22 cellular contexts compared by ENCODE assay signal in genomic region chr13:20375871-20376270, GRCh38.
DNase-seq lines count a peak whose midpoint lies in the region; ATAC-seq and TF ChIP-seq lines count a peak whose summit lies in the region.
"Had no signal": no experiment of that assay in that cellular context is flagged by ENCODE, and none has a peak within 500 bp of the region (broad histone marks: within the 10 kb centered on the region; RNA-seq: fewer than 3 reads in every experiment).

No MANE protein-coding gene starts in this region.

- no peak overlapping the region for H2AK5ac ChIP-seq in trophoblast cell (ENCODE audit: low read length)

- no peak overlapping the region for H3K27ac ChIP-seq in right atrium auricular region
- H3K27ac ChIP-seq in trophoblast cell (ENCODE audit: low read depth, low read length) = no peak overlapping the region
- H3K27ac ChIP-seq: BLaER1 had no signal

- H3K9me3 ChIP-seq in right atrium auricular region (no peaks in the 10 kb centered on the region), trophoblast cell (ENCODE audit: insufficient read depth, low read depth, low read length) (no peaks in the 10 kb centered on the region)
- H3K9me3 ChIP-seq: BE2C, BLaER1 had no signal

- WGBS in trophoblast cell (ENCODE audit: extremely low coverage, insufficient coverage, insufficient read length) = no CpG with 5 or more reads among the region's 6 CpGs

- no peak overlapping the region for H3K4me2 ChIP-seq in trophoblast cell (ENCODE audit: low read length)
- H3K4me2 ChIP-seq: BLaER1 had no signal

- peaks cover 1% of the 10 kb centered on the region for H3K79me2 ChIP-seq in trophoblast cell (ENCODE audit: control insufficient read depth, insufficient read depth, low read length, poor library complexity)

- no peak for TF ChIP-seq CTCF in right atrium auricular region (IDR thresholded peaks at IDR 0.05)

- H3K14ac ChIP-seq in trophoblast cell (ENCODE audit: low read length) = no peak overlapping the region

- no peak overlapping the region for H3K9ac ChIP-seq in trophoblast cell (ENCODE audit: low read length)
- H3K9ac ChIP-seq: BLaER1 had no signal

- no peaks in the 10 kb centered on the region for H3K4me1 ChIP-seq in right atrium auricular region
- H3K4me1 ChIP-seq in trophoblast cell (ENCODE audit: control insufficient read depth in 1 of 2, insufficient read depth in 2 of 2, low read length in 2 of 2) = peaks cover 5 to 6% of the 10 kb centered on the region in 2 experiments
- H3K4me1 ChIP-seq: BE2C, BLaER1 had no signal

- no peak overlapping the region for H3K23ac ChIP-seq in trophoblast cell (ENCODE audit: low read length)

- ATAC-seq in Right ventricle myocardium superior (ENCODE audit: poor library complexity) = no peak
- ATAC-seq: GM12878 had no signal

- H3K36me3 ChIP-seq in right atrium auricular region = no peaks in the 10 kb centered on the region
- no peaks in the 10 kb centered on the region for H3K36me3 ChIP-seq in trophoblast cell (ENCODE audit: control insufficient read depth in 1 of 2, insufficient read depth in 2 of 2, low read length in 2 of 2)
- H3K36me3 ChIP-seq: BE2C, BLaER1 had no signal

- peak; percentile 26 for DNase-seq in right atrium auricular region (ENCODE audit: low spot score)
- no peak for DNase-seq in Right ventricle myocardium superior
- no peak for DNase-seq in trophoblast cell
- no peak for DNase-seq in NCI-H146 treated with DMSO at 0.1 percent for 48 hours (lab: John Stamatoyannopoulos, UW; ENCODE audit: unreplicated experiment)
- no peak for DNase-seq in anterior cingulate cortex (lab: John Stamatoyannopoulos, UW)
- DNase-seq: 8988T; ACHN; BE2C; C1 segment of cervical spinal cord; CD4-positive, alpha-beta memory T cell; CD4-positive, CD25-positive, alpha-beta regulatory T cell; CD8-positive, alpha-beta memory T cell; COR-L47; DMS 273 treated with DMSO at 0.1 percent for 48 hours; DMS153; DMS53; DMS79; DND-41; EL; GDM1 had no signal

- no peak overlapping the region for H3K18ac ChIP-seq in trophoblast cell (ENCODE audit: low read length)

- peaks cover 2% of the 10 kb centered on the region for H3K79me1 ChIP-seq in trophoblast cell (ENCODE audit: low read length)

- H3K4ac ChIP-seq in trophoblast cell (ENCODE audit: low read depth, low read length) = no peak overlapping the region

- intact Hi-C loops in Right ventricle myocardium superior (cut with DNase I) = no loop called here

- no peak overlapping the region for H4K12ac ChIP-seq in trophoblast cell (ENCODE audit: low read depth, low read length)

- H2BK12ac ChIP-seq in trophoblast cell (ENCODE audit: low read length) = peak overlapping the region; percentile 18

- H4K8ac ChIP-seq in trophoblast cell (ENCODE audit: low read depth, low read length) = no peak overlapping the region

- no peak overlapping the region for H2BK120ac ChIP-seq in trophoblast cell (ENCODE audit: insufficient read depth, low read length, poor library complexity)

- H3K4me3 ChIP-seq in right atrium auricular region (no peak overlapping the region), trophoblast cell (ENCODE audit: low read depth, low read length) (no peak overlapping the region)
- H3K4me3 ChIP-seq: BLaER1, GM12878 had no signal

- H2BK5ac ChIP-seq in trophoblast cell (ENCODE audit: low read depth, low read length, poor library complexity) = no peak overlapping the region

- H3K27me3 ChIP-seq in right atrium auricular region (no peaks in the 10 kb centered on the region), trophoblast cell (ENCODE audit: insufficient read depth, low read length) (no peaks in the 10 kb centered on the region)
- H3K27me3 ChIP-seq: BLaER1 had no signal

- H2AFZ ChIP-seq in trophoblast cell (ENCODE audit: insufficient read depth, low read length, poor library complexity) = no peak overlapping the region

- H4K91ac ChIP-seq in trophoblast cell (ENCODE audit: low read depth, low read length) = no peak overlapping the region
